8 cellular contexts compared by ENCODE assay signal in genomic region chr15:35289029-35289617, GRCh38.
DNase-seq lines count a peak whose midpoint lies in the region; ATAC-seq, FAIRE-seq and TF ChIP-seq lines count a peak whose summit lies in the region.

No MANE protein-coding gene starts in this region.

- H3K4me1 ChIP-seq in OCI-LY7 (ENCODE audit: insufficient read depth, low read length, poor library complexity, severe bottlenecking) (no peaks in the 10 kb centered on the region), esophagus squamous epithelium (peaks cover 0 to 12% (median 0%) of the 10 kb centered on the region in 3 donors), pancreas (no peaks in the 10 kb centered on the region)

- CTCF ChIA-PET in OCI-LY7 (lab: Charles Lee; ENCODE audit: unreplicated experiment) = interaction anchor here (0.5 to 0.6 kb wide), 2 partner anchors 16 to 155 kb away, joined by 4 read pairs; no protein-coding TSS in a partner anchor

- no peaks in the 10 kb centered on the region for H4K20me1 ChIP-seq in OCI-LY7 (ENCODE audit: insufficient read depth, low read length)

- no peaks in the 10 kb centered on the region for H3K9me2 ChIP-seq in OCI-LY7 (ENCODE audit: insufficient read depth, low read length)

- 29 to 32% methylated on average over 3 of the region's 3 CpGs for WGBS in esophagus squamous epithelium, 2 donors
- WGBS in pancreas, 2 donors = 27 to 28% methylated on average over 3 of the region's 3 CpGs

- peak; percentile 88 for FAIRE-seq in pancreas (lab: Jason Lieb, UNC)

- DNase-seq in Daoy (ENCODE audit: low read depth) (peak; percentile 34), OCI-LY7 (ENCODE audit: low spot score) (peak; percentile 37), esophagus squamous epithelium (lab: John Stamatoyannopoulos, UW) (no peak), pancreas (no peak)
- no peak for DNase-seq in stimulated activated CD4-positive, alpha-beta T cell treated with anti-CD3 and anti-CD28 coated beads, Interleukin-2, amount 100 ng/mL, for 48 hours

- peak; percentile 89 for TF ChIP-seq CTCF in OCI-LY7 (conservative IDR thresholded peaks at IDR 0.05; ENCODE audit: low read length)
- peak in 5 of 6 experiments; percentile 50 to 74 (median 60) for TF ChIP-seq CTCF in esophagus squamous epithelium (IDR thresholded peaks at IDR 0.05)
- peak in 3 of 4 donors; percentile 44 to 55 (median 49) for TF ChIP-seq CTCF in pancreas (IDR thresholded peaks at IDR 0.05)

- H3K27me3 ChIP-seq in esophagus squamous epithelium = no peaks in the 10 kb centered on the region
- H3K27me3 ChIP-seq in pancreas = no peaks in the 10 kb centered on the region

- no peaks in the 10 kb centered on the region for H3K79me2 ChIP-seq in OCI-LY7 (ENCODE audit: insufficient read depth, low read depth, low read length)

- H3K9me3 ChIP-seq in OCI-LY7 (ENCODE audit: low read length) (no peaks in the 10 kb centered on the region), esophagus squamous epithelium (no peaks in the 10 kb centered on the region), pancreas (no peaks in the 10 kb centered on the region)

- no peak for TF ChIP-seq POLR2A in esophagus squamous epithelium (IDR thresholded peaks at IDR 0.05)

- intact Hi-C loops in OCI-LY7 (cut with micrococcal nuclease; ENCODE audit: unreplicated experiment) = no loop called here
- intact Hi-C loops in esophagus squamous epithelium (cut with DNase I) = no loop called here
- intact Hi-C loops in pancreas (cut with DNase I) = loop anchor here in 1 of 3 donors (10.0 kb wide), 1 partner anchor 156 kb away; no protein-coding TSS in a partner anchor

- H3K27ac ChIP-seq in OCI-LY7 (ENCODE audit: low read depth, low read length, poor library complexity, severe bottlenecking) (no peak overlapping the region), esophagus squamous epithelium (no peak overlapping the region), pancreas (no peak overlapping the region)

- H3K36me3 ChIP-seq in OCI-LY7 (ENCODE audit: insufficient read depth, low read length) (no peaks in the 10 kb centered on the region), esophagus squamous epithelium (no peaks in the 10 kb centered on the region), pancreas (no peaks in the 10 kb centered on the region)

- H3K4me3 ChIP-seq in OCI-LY7 (ENCODE audit: low read depth, low read length, poor library complexity, severe bottlenecking) (no peak overlapping the region), esophagus squamous epithelium (no peak overlapping the region), pancreas (no peak overlapping the region)

- H2AFZ ChIP-seq in OCI-LY7 (ENCODE audit: low read length) = no peak overlapping the region

- no peak overlapping the region for H3K4me2 ChIP-seq in OCI-LY7 (ENCODE audit: low read length)

- BruUV-seq in OCI-LY7 (replicated peaks; lab: Mats Ljungman, UMichigan) = no TSS peak

- POLR2A ChIA-PET in OCI-LY7 (lab: Charles Lee) = interaction anchor here (0.7 to 0.8 kb wide), 2 partner anchors 18 to 1208 kb away, joined by 3 to 4 read pairs; no protein-coding TSS in a partner anchor

- ATAC-seq in HG02759 (IDR thresholded peaks at IDR 0.05; ENCODE audit: unreplicated experiment) (peak; percentile 68), pancreas (peak; percentile 53 to 89 (median 88)), GM19455 (IDR thresholded peaks at IDR 0.05; ENCODE audit: unreplicated experiment) (no peak), HG03354 (IDR thresholded peaks at IDR 0.05; ENCODE audit: poor library complexity, severe bottlenecking, unreplicated experiment) (no peak)

Comparison
In these comparisons a context has a peak if more than half of its experiments do, and no peak if none do; other contexts are left out.
1. DNase-seq: peak in Daoy (single experiment) and OCI-LY7 (single experiment); none in esophagus squamous epithelium (single experiment), pancreas (0 of 6) and stimulated activated CD4-positive, alpha-beta T cell treated with anti-CD3 and anti-CD28 coated beads, Interleukin-2, amount 100 ng/mL, for 48 hours (0 of 2).
2. ATAC-seq: peak in HG02759 (single experiment) and pancreas (4 of 4); none in GM19455 (single experiment) and HG03354 (single experiment).
3. Peak in every context shown above with its lines, with median percentiles within 50 percentile points of each other: CTCF ChIP-seq.